1 cellular context compared by ENCODE assay signal in the genomic region with DNA sequence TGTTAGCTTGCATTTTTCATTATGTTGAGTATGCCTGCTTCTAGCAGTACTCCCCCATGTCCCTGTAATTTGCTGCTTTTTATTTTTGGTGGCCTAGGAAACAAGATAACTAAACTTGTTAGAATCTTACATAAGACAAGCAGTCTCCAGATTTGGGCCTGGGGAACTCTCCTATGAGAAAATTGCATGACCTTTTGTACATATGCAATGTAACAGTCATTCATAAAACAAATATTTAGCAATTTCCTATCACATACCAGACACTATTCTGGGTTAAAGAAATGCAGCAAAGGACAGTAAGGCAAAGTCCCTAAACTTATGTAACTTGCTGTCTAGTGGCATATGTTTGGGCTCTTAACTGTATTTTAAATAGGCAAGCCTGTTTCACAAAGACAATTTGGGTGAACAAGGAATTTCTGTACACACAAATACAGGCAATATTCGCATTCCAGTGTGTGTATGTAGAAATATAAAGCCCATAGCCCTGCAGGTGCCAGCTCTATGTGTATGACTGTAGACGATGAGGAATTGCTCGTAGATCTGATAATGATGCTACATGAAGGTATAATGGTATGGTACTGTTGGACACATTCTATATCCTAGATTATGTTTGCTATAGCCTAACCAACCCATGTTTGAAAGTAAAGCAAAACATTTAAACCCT.
TF ChIP-seq lines count a peak whose summit lies in the region.

No MANE protein-coding gene starts in this region.

TF ChIP-seq in IMR-90, 13 proteins besides CTCF, POLR2A, EP300 and RAD21 (continued from another document):
- no peak for TF ChIP-seq ELK1 (IDR thresholded peaks at IDR 0.05; ENCODE audit: borderline replicate concordance, low read depth, low read length)
